Comparison of ENCODE assay signal across 1 cellular context in genomic region chr3:194285024-194285858, GRCh38.
TF ChIP-seq lines count a peak whose summit lies in the region.

No MANE protein-coding gene starts in this region.

TF ChIP-seq in K562, 482 proteins besides CTCF, POLR2A, EP300 and RAD21 (continued from another document):
- TF ChIP-seq ELF4 (CRISPR knock-in tag; IDR thresholded peaks at IDR 0.05) (0 out of 2 replicates have a peak, but pooled peaks have one; percentile 20), MLLT1 (IDR thresholded peaks at IDR 0.05) (no peak), CBFA2T3 (IDR thresholded peaks at IDR 0.05) (0 out of 2 replicates have a peak, but pooled peaks have one; percentile 19), ARID3B (CRISPR knock-in tag; IDR thresholded peaks at IDR 0.05; ENCODE audit: borderline replicate concordance) (no peak), LARP7 (IDR thresholded peaks at IDR 0.05) (no peak), HDAC6 (IDR thresholded peaks at IDR 0.05; ENCODE audit: low read depth, low read length) (no peak)
- TF ChIP-seq, protein P1, sequence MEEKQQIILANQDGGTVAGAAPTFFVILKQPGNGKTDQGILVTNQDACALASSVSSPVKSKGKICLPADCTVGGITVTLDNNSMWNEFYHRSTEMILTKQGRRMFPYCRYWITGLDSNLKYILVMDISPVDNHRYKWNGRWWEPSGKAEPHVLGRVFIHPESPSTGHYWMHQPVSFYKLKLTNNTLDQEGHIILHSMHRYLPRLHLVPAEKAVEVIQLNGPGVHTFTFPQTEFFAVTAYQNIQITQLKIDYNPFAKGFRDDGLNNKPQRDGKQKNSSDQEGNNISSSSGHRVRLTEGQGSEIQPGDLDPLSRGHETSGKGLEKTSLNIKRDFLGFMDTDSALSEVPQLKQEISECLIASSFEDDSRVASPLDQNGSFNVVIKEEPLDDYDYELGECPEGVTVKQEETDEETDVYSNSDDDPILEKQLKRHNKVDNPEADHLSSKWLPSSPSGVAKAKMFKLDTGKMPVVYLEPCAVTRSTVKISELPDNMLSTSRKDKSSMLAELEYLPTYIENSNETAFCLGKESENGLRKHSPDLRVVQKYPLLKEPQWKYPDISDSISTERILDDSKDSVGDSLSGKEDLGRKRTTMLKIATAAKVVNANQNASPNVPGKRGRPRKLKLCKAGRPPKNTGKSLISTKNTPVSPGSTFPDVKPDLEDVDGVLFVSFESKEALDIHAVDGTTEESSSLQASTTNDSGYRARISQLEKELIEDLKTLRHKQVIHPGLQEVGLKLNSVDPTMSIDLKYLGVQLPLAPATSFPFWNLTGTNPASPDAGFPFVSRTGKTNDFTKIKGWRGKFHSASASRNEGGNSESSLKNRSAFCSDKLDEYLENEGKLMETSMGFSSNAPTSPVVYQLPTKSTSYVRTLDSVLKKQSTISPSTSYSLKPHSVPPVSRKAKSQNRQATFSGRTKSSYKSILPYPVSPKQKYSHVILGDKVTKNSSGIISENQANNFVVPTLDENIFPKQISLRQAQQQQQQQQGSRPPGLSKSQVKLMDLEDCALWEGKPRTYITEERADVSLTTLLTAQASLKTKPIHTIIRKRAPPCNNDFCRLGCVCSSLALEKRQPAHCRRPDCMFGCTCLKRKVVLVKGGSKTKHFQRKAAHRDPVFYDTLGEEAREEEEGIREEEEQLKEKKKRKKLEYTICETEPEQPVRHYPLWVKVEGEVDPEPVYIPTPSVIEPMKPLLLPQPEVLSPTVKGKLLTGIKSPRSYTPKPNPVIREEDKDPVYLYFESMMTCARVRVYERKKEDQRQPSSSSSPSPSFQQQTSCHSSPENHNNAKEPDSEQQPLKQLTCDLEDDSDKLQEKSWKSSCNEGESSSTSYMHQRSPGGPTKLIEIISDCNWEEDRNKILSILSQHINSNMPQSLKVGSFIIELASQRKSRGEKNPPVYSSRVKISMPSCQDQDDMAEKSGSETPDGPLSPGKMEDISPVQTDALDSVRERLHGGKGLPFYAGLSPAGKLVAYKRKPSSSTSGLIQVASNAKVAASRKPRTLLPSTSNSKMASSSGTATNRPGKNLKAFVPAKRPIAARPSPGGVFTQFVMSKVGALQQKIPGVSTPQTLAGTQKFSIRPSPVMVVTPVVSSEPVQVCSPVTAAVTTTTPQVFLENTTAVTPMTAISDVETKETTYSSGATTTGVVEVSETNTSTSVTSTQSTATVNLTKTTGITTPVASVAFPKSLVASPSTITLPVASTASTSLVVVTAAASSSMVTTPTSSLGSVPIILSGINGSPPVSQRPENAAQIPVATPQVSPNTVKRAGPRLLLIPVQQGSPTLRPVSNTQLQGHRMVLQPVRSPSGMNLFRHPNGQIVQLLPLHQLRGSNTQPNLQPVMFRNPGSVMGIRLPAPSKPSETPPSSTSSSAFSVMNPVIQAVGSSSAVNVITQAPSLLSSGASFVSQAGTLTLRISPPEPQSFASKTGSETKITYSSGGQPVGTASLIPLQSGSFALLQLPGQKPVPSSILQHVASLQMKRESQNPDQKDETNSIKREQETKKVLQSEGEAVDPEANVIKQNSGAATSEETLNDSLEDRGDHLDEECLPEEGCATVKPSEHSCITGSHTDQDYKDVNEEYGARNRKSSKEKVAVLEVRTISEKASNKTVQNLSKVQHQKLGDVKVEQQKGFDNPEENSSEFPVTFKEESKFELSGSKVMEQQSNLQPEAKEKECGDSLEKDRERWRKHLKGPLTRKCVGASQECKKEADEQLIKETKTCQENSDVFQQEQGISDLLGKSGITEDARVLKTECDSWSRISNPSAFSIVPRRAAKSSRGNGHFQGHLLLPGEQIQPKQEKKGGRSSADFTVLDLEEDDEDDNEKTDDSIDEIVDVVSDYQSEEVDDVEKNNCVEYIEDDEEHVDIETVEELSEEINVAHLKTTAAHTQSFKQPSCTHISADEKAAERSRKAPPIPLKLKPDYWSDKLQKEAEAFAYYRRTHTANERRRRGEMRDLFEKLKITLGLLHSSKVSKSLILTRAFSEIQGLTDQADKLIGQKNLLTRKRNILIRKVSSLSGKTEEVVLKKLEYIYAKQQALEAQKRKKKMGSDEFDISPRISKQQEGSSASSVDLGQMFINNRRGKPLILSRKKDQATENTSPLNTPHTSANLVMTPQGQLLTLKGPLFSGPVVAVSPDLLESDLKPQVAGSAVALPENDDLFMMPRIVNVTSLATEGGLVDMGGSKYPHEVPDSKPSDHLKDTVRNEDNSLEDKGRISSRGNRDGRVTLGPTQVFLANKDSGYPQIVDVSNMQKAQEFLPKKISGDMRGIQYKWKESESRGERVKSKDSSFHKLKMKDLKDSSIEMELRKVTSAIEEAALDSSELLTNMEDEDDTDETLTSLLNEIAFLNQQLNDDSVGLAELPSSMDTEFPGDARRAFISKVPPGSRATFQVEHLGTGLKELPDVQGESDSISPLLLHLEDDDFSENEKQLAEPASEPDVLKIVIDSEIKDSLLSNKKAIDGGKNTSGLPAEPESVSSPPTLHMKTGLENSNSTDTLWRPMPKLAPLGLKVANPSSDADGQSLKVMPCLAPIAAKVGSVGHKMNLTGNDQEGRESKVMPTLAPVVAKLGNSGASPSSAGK (IDR thresholded peaks at IDR 0.05) = no peak
- TF ChIP-seq, protein P2, sequence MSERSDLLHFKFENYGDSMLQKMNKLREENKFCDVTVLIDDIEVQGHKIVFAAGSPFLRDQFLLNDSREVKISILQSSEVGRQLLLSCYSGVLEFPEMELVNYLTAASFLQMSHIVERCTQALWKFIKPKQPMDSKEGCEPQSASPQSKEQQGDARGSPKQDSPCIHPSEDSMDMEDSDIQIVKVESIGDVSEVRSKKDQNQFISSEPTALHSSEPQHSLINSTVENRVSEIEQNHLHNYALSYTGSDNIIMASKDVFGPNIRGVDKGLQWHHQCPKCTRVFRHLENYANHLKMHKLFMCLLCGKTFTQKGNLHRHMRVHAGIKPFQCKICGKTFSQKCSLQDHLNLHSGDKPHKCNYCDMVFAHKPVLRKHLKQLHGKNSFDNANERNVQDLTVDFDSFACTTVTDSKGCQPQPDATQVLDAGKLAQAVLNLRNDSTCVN (CRISPR knock-in tag; IDR thresholded peaks at IDR 0.05) = peak; percentile 82
- TF ChIP-seq, protein P3, sequence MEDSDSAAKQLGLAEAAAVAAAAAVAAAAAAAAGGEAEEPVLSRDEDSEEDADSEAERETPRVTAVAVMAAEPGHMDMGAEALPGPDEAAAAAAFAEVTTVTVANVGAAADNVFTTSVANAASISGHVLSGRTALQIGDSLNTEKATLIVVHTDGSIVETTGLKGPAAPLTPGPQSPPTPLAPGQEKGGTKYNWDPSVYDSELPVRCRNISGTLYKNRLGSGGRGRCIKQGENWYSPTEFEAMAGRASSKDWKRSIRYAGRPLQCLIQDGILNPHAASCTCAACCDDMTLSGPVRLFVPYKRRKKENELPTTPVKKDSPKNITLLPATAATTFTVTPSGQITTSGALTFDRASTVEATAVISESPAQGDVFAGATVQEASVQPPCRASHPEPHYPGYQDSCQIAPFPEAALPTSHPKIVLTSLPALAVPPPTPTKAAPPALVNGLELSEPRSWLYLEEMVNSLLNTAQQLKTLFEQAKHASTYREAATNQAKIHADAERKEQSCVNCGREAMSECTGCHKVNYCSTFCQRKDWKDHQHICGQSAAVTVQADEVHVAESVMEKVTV (CRISPR knock-in tag; IDR thresholded peaks at IDR 0.05) = no peak
